In genomic region chr14:104206281-104206904, GRCh38 we compare ENCODE assay signal across 10 cellular contexts.
DNase-seq lines count a peak whose midpoint lies in the region; ATAC-seq and TF ChIP-seq lines count a peak whose summit lies in the region.
"Had no signal": no experiment of that assay in that cellular context is flagged by ENCODE, and none has a peak within 500 bp of the region (broad histone marks: within the 10 kb centered on the region; RNA-seq: fewer than 3 reads in every experiment).

No MANE protein-coding gene starts in this region.

- H3K4me1 ChIP-seq in HCT116 (ENCODE audit: control insufficient read depth in 1 of 2, insufficient read depth in 2 of 2, low read length in 2 of 2) (no peaks in the 10 kb centered on the region), endodermal cell (ENCODE audit: control insufficient read depth, insufficient read depth, low read length) (no peaks in the 10 kb centered on the region)
- H3K4me1 ChIP-seq: ascending aorta, Caco-2 had no signal

- H3K9ac ChIP-seq in HCT116 (ENCODE audit: low read length): no peak overlapping the region
- no peak overlapping the region for H3K9ac ChIP-seq in endodermal cell (ENCODE audit: extremely low read depth, low read length, poor library complexity, severe bottlenecking)

- no peak overlapping the region for H2AFZ ChIP-seq in HCT116 (ENCODE audit: low read depth, low read length, poor library complexity, severe bottlenecking)

- intact Hi-C loops in HCT116 (cut with micrococcal nuclease): no loop called here

- RAD21 ChIA-PET in HCT116 (lab: Charles Lee; ENCODE audit: low non-redundant PET in 1 of 2, low total read pairs in 2 of 2, uncharacterized antibody in 2 of 2, unreplicated experiment in 2 of 2): no interaction called here

- H3K4me3 ChIP-seq in HCT116 (replicated peaks in 1 of 2; ENCODE audit: low read depth in 1 of 2, low read length in 2 of 2) (no peak overlapping the region), endodermal cell (ENCODE audit: low read length) (no peak overlapping the region)
- H3K4me3 ChIP-seq: ascending aorta had no signal

- no peak overlapping the region for H3K27ac ChIP-seq in HCT116 (ENCODE audit: low read depth, low read length)
- H3K27ac ChIP-seq in endodermal cell (ENCODE audit: low read depth, low read length): no peak overlapping the region
- H3K27ac ChIP-seq in RWPE1: no peak overlapping the region
- H3K27ac ChIP-seq: ascending aorta had no signal

- DNase-seq in HCT116 (ENCODE audit: low read depth, low spot score) (no peak), NCI-H510A (lab: John Stamatoyannopoulos, UW) (peak; percentile 77), endodermal cell (peak; percentile 78), pons (ENCODE audit: low spot score) (peak; percentile 3), SW 1271 (lab: John Stamatoyannopoulos, UW) (no peak), RWPE1 (ENCODE audit: low spot score) (no peak)
- DNase-seq in stimulated activated CD4-positive, alpha-beta T cell treated with anti-CD3 and anti-CD28 coated beads, Interleukin-1b, Interleukin-23, amount 100 ng/mL, for 48 hours: no peak
- DNase-seq: Caco-2 had no signal

- TF ChIP-seq RAD21 in HCT116 (IDR thresholded peaks at IDR 0.05; ENCODE audit: low read depth): no peak; the same call in 1 of the 2 replicates

- no peaks in the 10 kb centered on the region for H3K9me3 Mint-ChIP-seq in endodermal cell
- H3K9me3 Mint-ChIP-seq in stimulated activated memory B cell treated with anti-CD40 and anti-IgM and Interleukin-4, amounts not matched to agents 10 μg/mL and 1 μg/mL and 100 μg/mL, for 72 hours: no peaks in the 10 kb centered on the region

- no peak overlapping the region for H3K4me3 Mint-ChIP-seq in endodermal cell
- no peak overlapping the region for H3K4me3 Mint-ChIP-seq in stimulated activated memory B cell treated with anti-CD40 and anti-IgM and Interleukin-4, amounts not matched to agents 10 μg/mL and 1 μg/mL and 100 μg/mL, for 72 hours

- POLR2A ChIA-PET in HCT116 (lab: Charles Lee): no interaction called here
- POLR2A ChIA-PET in RWPE1 (lab: Yijun Ruan, JAX; ENCODE audit: low non-redundant PET): no interaction called here

- CTCF ChIA-PET in HCT116 (lab: Charles Lee) (no interaction called here), RWPE1 (lab: Yijun Ruan, JAX) (no interaction called here)

- H3K27me3 ChIP-seq in HCT116 (ENCODE audit: insufficient read depth, low read length) (no peaks in the 10 kb centered on the region), endodermal cell (ENCODE audit: control insufficient read depth, insufficient read depth, low read length, poor library complexity, severe bottlenecking) (no peaks in the 10 kb centered on the region)
- H3K27me3 ChIP-seq: ascending aorta had no signal

- 40 to 67% methylated on average over 9 to 15 of the region's 15 CpGs for WGBS in endodermal cell (ENCODE audit: insufficient coverage in 1 of 2, insufficient read length in 1 of 2), 2 experiments

- TF ChIP-seq CTCF in HCT116 (IDR thresholded peaks at IDR 0.05 in 2 of 3, conservative IDR thresholded peaks at IDR 0.05 in 1 of 3; ENCODE audit: borderline replicate concordance in 1 of 3, insufficient read depth in 1 of 3, low read depth in 2 of 3, low read length in 2 of 3) (no peak), endodermal cell (conservative IDR thresholded peaks at IDR 0.05) (peak; percentile 32), RWPE1 (conservative IDR thresholded peaks at IDR 0.05; ENCODE audit: low read depth) (no peak)

- H3K4me1 Mint-ChIP-seq in endodermal cell: no peaks in the 10 kb centered on the region
- no peaks in the 10 kb centered on the region for H3K4me1 Mint-ChIP-seq in stimulated activated memory B cell treated with anti-CD40 and anti-IgM and Interleukin-4, amounts not matched to agents 10 μg/mL and 1 μg/mL and 100 μg/mL, for 72 hours

- H3K36me3 ChIP-seq in HCT116 (ENCODE audit: control insufficient read depth in 1 of 2, insufficient read depth in 2 of 2, low read length in 2 of 2) (no peaks in the 10 kb centered on the region), endodermal cell (ENCODE audit: control insufficient read depth, insufficient read depth, low read length) (no peaks in the 10 kb centered on the region)
- H3K36me3 ChIP-seq: ascending aorta had no signal

- H3K9me3 ChIP-seq in HCT116 (ENCODE audit: control insufficient read depth in 1 of 2, insufficient read depth in 1 of 2, low read depth in 1 of 2, low read length in 2 of 2) (no peaks in the 10 kb centered on the region), endodermal cell (ENCODE audit: control insufficient read depth, low read length) (no peaks in the 10 kb centered on the region)
- H3K9me3 ChIP-seq: ascending aorta, Caco-2 had no signal

- no peaks in the 10 kb centered on the region for H4K20me1 ChIP-seq in HCT116 (ENCODE audit: insufficient read depth)

- no peak for TF ChIP-seq POLR2A in HCT116 (IDR thresholded peaks at IDR 0.05; ENCODE audit: borderline replicate concordance, extremely low read depth, insufficient read depth, insufficient read length)

- no peaks in the 10 kb centered on the region for H3K36me3 Mint-ChIP-seq in endodermal cell (ENCODE audit: low read depth)
- no peaks in the 10 kb centered on the region for H3K36me3 Mint-ChIP-seq in stimulated activated memory B cell treated with anti-CD40 and anti-IgM and Interleukin-4, amounts not matched to agents 10 μg/mL and 1 μg/mL and 100 μg/mL, for 72 hours

- no peaks in the 10 kb centered on the region for H3K9me2 ChIP-seq in HCT116 (ENCODE audit: insufficient read depth)

- ATAC-seq in HCT116: peak; percentile 53
- ATAC-seq in stimulated activated memory B cell treated with anti-CD40 and anti-IgM and Interleukin-4, amounts not matched to agents 10 μg/mL and 1 μg/mL and 100 μg/mL, for 72 hours: no peak

- H3K4me2 ChIP-seq in HCT116 (ENCODE audit: low read length): no peak overlapping the region

- H3K27me3 Mint-ChIP-seq in endodermal cell (ENCODE audit: insufficient read depth): no peaks in the 10 kb centered on the region
- peaks cover 13% of the 10 kb centered on the region for H3K27me3 Mint-ChIP-seq in stimulated activated memory B cell treated with anti-CD40 and anti-IgM and Interleukin-4, amounts not matched to agents 10 μg/mL and 1 μg/mL and 100 μg/mL, for 72 hours

- H3K79me2 ChIP-seq in HCT116 (ENCODE audit: insufficient read depth, low read length): no peaks in the 10 kb centered on the region

- BruUV-seq in HCT116 (replicated peaks; lab: Mats Ljungman, UMichigan): no TSS peak

- no peak overlapping the region for H3K27ac Mint-ChIP-seq in endodermal cell
- no peak overlapping the region for H3K27ac Mint-ChIP-seq in stimulated activated memory B cell treated with anti-CD40 and anti-IgM and Interleukin-4, amounts not matched to agents 10 μg/mL and 1 μg/mL and 100 μg/mL, for 72 hours

TF ChIP-seq in HCT116, 20 proteins besides CTCF, POLR2A, EP300 and RAD21:
- TF ChIP-seq SIN3A (IDR thresholded peaks at IDR 0.05; ENCODE audit: low read depth) (no peak), REST (IDR thresholded peaks at IDR 0.05; ENCODE audit: low read depth) (no peak), TCF7L2 (IDR thresholded peaks at IDR 0.05; ENCODE audit: borderline replicate concordance, extremely low read depth, insufficient read depth, insufficient read length) (peak; percentile 81), ELF1 (IDR thresholded peaks at IDR 0.05; ENCODE audit: borderline replicate concordance, low read depth) (no peak), EGR1 (IDR thresholded peaks at IDR 0.05; ENCODE audit: low read depth) (no peak), ZNF274 (IDR thresholded peaks at IDR 0.05; ENCODE audit: low read depth, low read length) (no peak)

Comparison
In these comparisons a context has a peak if more than half of its experiments do, and no peak if none do; other contexts are left out.
1. DNase-seq: peak in NCI-H510A (single experiment), endodermal cell (single experiment) and pons (single experiment); none in HCT116 (single experiment), SW 1271 (0 of 2), RWPE1 (single experiment) and stimulated activated CD4-positive, alpha-beta T cell treated with anti-CD3 and anti-CD28 coated beads, Interleukin-1b, Interleukin-23, amount 100 ng/mL, for 48 hours (single experiment).